Comparison of ENCODE assay signal across 1 cellular context in the genomic region with DNA sequence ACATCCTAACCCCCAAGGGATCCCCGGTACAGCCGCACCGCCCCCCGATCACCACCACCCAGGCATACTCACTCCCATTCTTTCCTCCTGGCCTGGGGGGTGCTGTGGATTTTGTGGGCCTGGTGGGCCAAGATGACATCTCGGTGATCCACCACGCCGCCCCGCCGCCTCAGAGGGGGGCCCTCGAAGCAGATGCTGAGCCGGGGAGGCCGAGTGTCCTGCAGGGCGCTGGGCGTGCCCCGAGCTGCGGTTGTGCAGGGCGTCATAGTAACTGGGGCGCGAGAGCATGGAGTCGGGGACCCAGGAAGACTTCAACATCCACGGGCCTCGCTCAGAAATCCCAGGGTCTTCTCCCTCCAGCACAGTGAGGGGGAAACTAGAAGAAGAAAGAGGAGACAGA.
TF ChIP-seq lines count a peak whose summit lies in the region.

No MANE protein-coding gene starts in this region.

TF ChIP-seq in GM23338, 12 proteins besides CTCF, POLR2A, EP300 and RAD21 (continued from another document):
- TF ChIP-seq, protein P1, sequence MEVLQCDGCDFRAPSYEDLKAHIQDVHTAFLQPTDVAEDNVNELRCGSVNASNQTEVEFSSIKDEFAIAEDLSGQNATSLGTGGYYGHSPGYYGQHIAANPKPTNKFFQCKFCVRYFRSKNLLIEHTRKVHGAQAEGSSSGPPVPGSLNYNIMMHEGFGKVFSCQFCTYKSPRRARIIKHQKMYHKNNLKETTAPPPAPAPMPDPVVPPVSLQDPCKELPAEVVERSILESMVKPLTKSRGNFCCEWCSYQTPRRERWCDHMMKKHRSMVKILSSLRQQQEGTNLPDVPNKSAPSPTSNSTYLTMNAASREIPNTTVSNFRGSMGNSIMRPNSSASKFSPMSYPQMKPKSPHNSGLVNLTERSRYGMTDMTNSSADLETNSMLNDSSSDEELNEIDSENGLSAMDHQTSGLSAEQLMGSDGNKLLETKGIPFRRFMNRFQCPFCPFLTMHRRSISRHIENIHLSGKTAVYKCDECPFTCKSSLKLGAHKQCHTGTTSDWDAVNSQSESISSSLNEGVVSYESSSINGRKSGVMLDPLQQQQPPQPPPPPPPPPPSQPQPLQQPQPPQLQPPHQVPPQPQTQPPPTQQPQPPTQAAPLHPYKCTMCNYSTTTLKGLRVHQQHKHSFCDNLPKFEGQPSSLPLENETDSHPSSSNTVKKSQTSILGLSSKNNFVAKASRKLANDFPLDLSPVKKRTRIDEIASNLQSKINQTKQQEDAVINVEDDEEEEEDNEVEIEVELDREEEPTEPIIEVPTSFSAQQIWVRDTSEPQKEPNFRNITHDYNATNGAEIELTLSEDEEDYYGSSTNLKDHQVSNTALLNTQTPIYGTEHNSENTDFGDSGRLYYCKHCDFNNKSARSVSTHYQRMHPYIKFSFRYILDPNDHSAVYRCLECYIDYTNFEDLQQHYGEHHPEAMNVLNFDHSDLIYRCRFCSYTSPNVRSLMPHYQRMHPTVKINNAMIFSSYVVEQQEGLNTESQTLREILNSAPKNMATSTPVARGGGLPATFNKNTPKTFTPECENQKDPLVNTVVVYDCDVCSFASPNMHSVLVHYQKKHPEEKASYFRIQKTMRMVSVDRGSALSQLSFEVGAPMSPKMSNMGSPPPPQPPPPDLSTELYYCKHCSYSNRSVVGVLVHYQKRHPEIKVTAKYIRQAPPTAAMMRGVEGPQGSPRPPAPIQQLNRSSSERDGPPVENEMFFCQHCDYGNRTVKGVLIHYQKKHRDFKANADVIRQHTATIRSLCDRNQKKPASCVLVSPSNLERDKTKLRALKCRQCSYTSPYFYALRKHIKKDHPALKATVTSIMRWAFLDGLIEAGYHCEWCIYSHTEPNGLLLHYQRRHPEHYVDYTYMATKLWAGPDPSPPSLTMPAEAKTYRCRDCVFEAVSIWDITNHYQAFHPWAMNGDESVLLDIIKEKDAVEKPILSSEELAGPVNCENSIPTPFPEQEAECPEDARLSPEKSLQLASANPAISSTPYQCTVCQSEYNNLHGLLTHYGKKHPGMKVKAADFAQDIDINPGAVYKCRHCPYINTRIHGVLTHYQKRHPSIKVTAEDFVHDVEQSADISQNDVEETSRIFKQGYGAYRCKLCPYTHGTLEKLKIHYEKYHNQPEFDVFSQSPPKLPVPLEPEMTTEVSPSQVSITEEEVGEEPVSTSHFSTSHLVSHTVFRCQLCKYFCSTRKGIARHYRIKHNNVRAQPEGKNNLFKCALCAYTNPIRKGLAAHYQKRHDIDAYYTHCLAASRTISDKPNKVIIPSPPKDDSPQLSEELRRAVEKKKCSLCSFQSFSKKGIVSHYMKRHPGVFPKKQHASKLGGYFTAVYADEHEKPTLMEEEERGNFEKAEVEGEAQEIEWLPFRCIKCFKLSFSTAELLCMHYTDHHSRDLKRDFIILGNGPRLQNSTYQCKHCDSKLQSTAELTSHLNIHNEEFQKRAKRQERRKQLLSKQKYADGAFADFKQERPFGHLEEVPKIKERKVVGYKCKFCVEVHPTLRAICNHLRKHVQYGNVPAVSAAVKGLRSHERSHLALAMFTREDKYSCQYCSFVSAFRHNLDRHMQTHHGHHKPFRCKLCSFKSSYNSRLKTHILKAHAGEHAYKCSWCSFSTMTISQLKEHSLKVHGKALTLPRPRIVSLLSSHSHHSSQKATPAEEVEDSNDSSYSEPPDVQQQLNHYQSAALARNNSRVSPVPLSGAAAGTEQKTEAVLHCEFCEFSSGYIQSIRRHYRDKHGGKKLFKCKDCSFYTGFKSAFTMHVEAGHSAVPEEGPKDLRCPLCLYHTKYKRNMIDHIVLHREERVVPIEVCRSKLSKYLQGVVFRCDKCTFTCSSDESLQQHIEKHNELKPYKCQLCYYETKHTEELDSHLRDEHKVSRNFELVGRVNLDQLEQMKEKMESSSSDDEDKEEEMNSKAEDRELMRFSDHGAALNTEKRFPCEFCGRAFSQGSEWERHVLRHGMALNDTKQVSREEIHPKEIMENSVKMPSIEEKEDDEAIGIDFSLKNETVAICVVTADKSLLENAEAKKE (CRISPR knock-in tag; IDR thresholded peaks at IDR 0.05), result no peak
- no peak for TF ChIP-seq NANOG (IDR thresholded peaks at IDR 0.05; ENCODE audit: borderline replicate concordance)
